Comparison of ENCODE assay signal across 8 cellular contexts in genomic region chr1:167935252-167936067, GRCh38.
DNase-seq lines count a peak whose midpoint lies in the region; ATAC-seq lines count a peak whose summit lies in the region.

No MANE protein-coding gene starts in this region.

- peak overlapping the region; percentile 58 for H3K27ac ChIP-seq in angular gyrus (ENCODE audit: low read depth, low read length)
- H3K27ac ChIP-seq in iPS DF 6.9 (ENCODE audit: low read length), result no peak overlapping the region

- no peaks in the 10 kb centered on the region; the same call in 1 of the 2 replicates for H3K4me1 ChIP-seq in iPS DF 6.9 (ENCODE audit: control insufficient read depth, insufficient read depth, low read length)

- H3K4me3 ChIP-seq in iPS DF 6.9 (ENCODE audit: low read length) (peak overlapping the region; percentile 75), skeletal muscle cell (ENCODE audit: low read depth, low read length) (peak overlapping the region; percentile 95)

- DNase-seq in GM03348 (ENCODE audit: low spot score) (peak; percentile 33), HuH-7.5 (ENCODE audit: low spot score) (peak; percentile 37), SIG-M5 treated with dmso at 0.1 percent for 504 hours (lab: John Stamatoyannopoulos, UW; ENCODE audit: unreplicated experiment) (peak; percentile 71), iPS DF 6.9 (ENCODE audit: low read depth, low spot score) (peak; percentile 5), skeletal muscle cell (ENCODE audit: low read depth) (peak; percentile 20)
- DNase-seq in NK-92 treated with Interleukin-12 subunit alpha and Interleukin-12 subunit beta, amount 100 ng/mL, for 24 hours (lab: John Stamatoyannopoulos, UW), result no peak

- no peaks in the 10 kb centered on the region for H3K27me3 ChIP-seq in iPS DF 6.9 (ENCODE audit: control insufficient read depth, insufficient read depth, low read length)

- no peaks in the 10 kb centered on the region for H3K36me3 ChIP-seq in iPS DF 6.9 (ENCODE audit: control insufficient read depth, insufficient read depth, low read length)

- no CpG with 5 or more reads among the region's 45 CpGs for WGBS in iPS DF 6.9 (ENCODE audit: insufficient coverage, insufficient read length)

- ATAC-seq in GM21717 (IDR thresholded peaks at IDR 0.05; ENCODE audit: unreplicated experiment), result peak; percentile 11

- no peaks in the 10 kb centered on the region for H3K9me3 ChIP-seq in iPS DF 6.9 (ENCODE audit: control insufficient read depth, insufficient read depth, low read length)
